20 cellular contexts compared by ENCODE assay signal in the genomic region with DNA sequence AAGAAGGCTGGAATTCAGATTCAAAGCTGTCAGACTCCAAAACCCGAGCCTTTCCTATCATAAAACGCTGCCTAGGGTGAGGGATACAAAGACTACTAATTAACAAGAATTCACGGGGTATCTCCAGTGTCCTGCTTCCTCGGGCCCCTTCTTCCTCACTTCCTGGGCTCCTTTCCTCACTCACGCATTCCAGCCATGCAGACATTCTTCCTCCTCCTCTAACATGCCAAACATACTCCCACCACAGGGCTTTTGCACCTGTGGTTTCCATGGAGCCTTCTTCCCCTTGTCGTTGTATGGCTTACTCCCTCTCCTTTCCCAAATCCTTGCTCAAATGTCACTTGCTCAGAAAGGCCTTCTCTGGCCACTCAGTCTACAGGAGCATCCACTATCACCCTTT.
"Had no signal": no experiment of that assay in that cellular context is flagged by ENCODE, and none has a peak within 500 bp of the region (broad histone marks: within the 10 kb centered on the region; RNA-seq: fewer than 3 reads in every experiment).

No MANE protein-coding gene starts in this region.

- H3K4me2 ChIP-seq: neural progenitor cell had no signal

- H3K9me3 ChIP-seq: ovary, psoas muscle, right lobe of liver, sigmoid colon, stomach, thoracic aorta, thyroid gland, tibial nerve, upper lobe of left lung, vagina had no signal

- H3K9ac ChIP-seq: neural progenitor cell, parathyroid adenoma had no signal

- H3K27me3 ChIP-seq: neural progenitor cell, ovary, right lobe of liver, sigmoid colon, stomach, thyroid gland, tibial nerve, upper lobe of left lung, vagina had no signal

- H3K36me3 Mint-ChIP-seq: natural killer cell treated with Interleukin-12 subunit alpha and Interleukin-12 subunit beta and Interleukin-15 and Interleukin-18, amount 100 ng/mL, for 72 hours; neural progenitor cell; stimulated activated effector memory CD8-positive, alpha-beta T cell treated with anti-CD3 and anti-CD28 coated beads, Interleukin-12 subunit alpha, Interleukin-12 subunit beta, amount 100 ng/mL, for 72 hours; stimulated activated naive B cell treated with anti-CD40 and anti-IgM and Interleukin-4, amounts not matched to agents 10 μg/mL and 1 μg/mL and 100 μg/mL, for 72 hours had no signal

- H3K36me3 ChIP-seq: neural progenitor cell, ovary, right lobe of liver, sigmoid colon, stomach, thoracic aorta, thyroid gland, tibial nerve, upper lobe of left lung, vagina had no signal

- H3K4me1 ChIP-seq: parathyroid adenoma, psoas muscle, right lobe of liver, thyroid gland, upper lobe of left lung had no signal

- FAIRE-seq: small intestine, urothelium cell line had no signal

- H3K27me3 Mint-ChIP-seq: progenitor cell of endocrine pancreas; stimulated activated naive CD8-positive, alpha-beta T cell treated with anti-CD3 and anti-CD28 coated beads, Interleukin-15, Interleukin-2, amounts not matched to agents 100 ng/mL and 50 ng/mL, for 24 hours had no signal

- H3K27ac Mint-ChIP-seq: natural killer cell treated with Interleukin-12 subunit alpha and Interleukin-12 subunit beta and Interleukin-15 and Interleukin-18, amount 100 ng/mL, for 72 hours; neural progenitor cell; progenitor cell of endocrine pancreas; stimulated activated effector memory CD8-positive, alpha-beta T cell treated with anti-CD3 and anti-CD28 coated beads, Interleukin-12 subunit alpha, Interleukin-12 subunit beta, amount 100 ng/mL, for 72 hours; stimulated activated naive B cell treated with anti-CD40 and anti-IgM and Interleukin-4, amounts not matched to agents 10 μg/mL and 1 μg/mL and 100 μg/mL, for 72 hours; stimulated activated naive CD8-positive, alpha-beta T cell treated with anti-CD3 and anti-CD28 coated beads, Interleukin-15, Interleukin-2, amounts not matched to agents 100 ng/mL and 50 ng/mL, for 24 hours had no signal

- H3K4me3 Mint-ChIP-seq: natural killer cell treated with Interleukin-12 subunit alpha and Interleukin-12 subunit beta and Interleukin-15 and Interleukin-18, amount 100 ng/mL, for 72 hours; neural progenitor cell; stimulated activated effector memory CD8-positive, alpha-beta T cell treated with anti-CD3 and anti-CD28 coated beads, Interleukin-12 subunit alpha, Interleukin-12 subunit beta, amount 100 ng/mL, for 72 hours; stimulated activated naive B cell treated with anti-CD40 and anti-IgM and Interleukin-4, amounts not matched to agents 10 μg/mL and 1 μg/mL and 100 μg/mL, for 72 hours; stimulated activated naive CD8-positive, alpha-beta T cell treated with anti-CD3 and anti-CD28 coated beads, Interleukin-15, Interleukin-2, amounts not matched to agents 100 ng/mL and 50 ng/mL, for 24 hours had no signal

- H3K27ac ChIP-seq: neural progenitor cell, ovary, parathyroid adenoma, psoas muscle, right lobe of liver, sigmoid colon, stomach, thoracic aorta, thyroid gland, tibial nerve, upper lobe of left lung, vagina had no signal

- H3K9me3 Mint-ChIP-seq: neural progenitor cell; stimulated activated effector memory CD8-positive, alpha-beta T cell treated with anti-CD3 and anti-CD28 coated beads, Interleukin-12 subunit alpha, Interleukin-12 subunit beta, amount 100 ng/mL, for 72 hours; stimulated activated naive B cell treated with anti-CD40 and anti-IgM and Interleukin-4, amounts not matched to agents 10 μg/mL and 1 μg/mL and 100 μg/mL, for 72 hours; stimulated activated naive CD8-positive, alpha-beta T cell treated with anti-CD3 and anti-CD28 coated beads, Interleukin-15, Interleukin-2, amounts not matched to agents 100 ng/mL and 50 ng/mL, for 24 hours had no signal

- H3K4me3 ChIP-seq: neural progenitor cell, ovary, psoas muscle, right lobe of liver, sigmoid colon, stomach, thoracic aorta, thyroid gland, tibial nerve, upper lobe of left lung, vagina had no signal

- ATAC-seq: natural killer cell treated with Interleukin-12 subunit alpha and Interleukin-12 subunit beta and Interleukin-15 and Interleukin-18, amount 100 ng/mL, for 72 hours; stimulated activated effector memory CD8-positive, alpha-beta T cell treated with anti-CD3 and anti-CD28 coated beads, Interleukin-12 subunit alpha, Interleukin-12 subunit beta, amount 100 ng/mL, for 72 hours had no signal

- H2AFZ ChIP-seq: neural progenitor cell, parathyroid adenoma had no signal

- DNase-seq: occipital lobe; psoas muscle; sigmoid colon; stimulated activated naive B cell treated with anti-CD40 and anti-IgM and Interleukin-4, amounts not matched to agents 10 μg/mL and 1 μg/mL and 100 μg/mL, for 72 hours had no signal

- H3K4me1 Mint-ChIP-seq: stimulated activated effector memory CD8-positive, alpha-beta T cell treated with anti-CD3 and anti-CD28 coated beads, Interleukin-12 subunit alpha, Interleukin-12 subunit beta, amount 100 ng/mL, for 72 hours; stimulated activated naive B cell treated with anti-CD40 and anti-IgM and Interleukin-4, amounts not matched to agents 10 μg/mL and 1 μg/mL and 100 μg/mL, for 72 hours had no signal
